In genomic region chr18:10003866-10004265, GRCh38 we compare ENCODE assay signal across 29 cellular contexts.
"Had no signal": no experiment of that assay in that cellular context is flagged by ENCODE, and none has a peak within 500 bp of the region (broad histone marks: within the 10 kb centered on the region; RNA-seq: fewer than 3 reads in every experiment).

No MANE protein-coding gene starts in this region.

- H3K36me3 Mint-ChIP-seq: brain had no signal

- DNase-seq: activated CD4-positive, alpha-beta memory T cell treated with anti-CD3 and anti-CD28 coated beads, Interleukin-2, amount 10 ng/mL, durations not matched to agents 7 days and 5 days; activated CD4-positive, alpha-beta T cell treated with anti-CD3 and anti-CD28 coated beads for 36 hours; activated CD4-positive, alpha-beta T cell treated with anti-CD3 and anti-CD28 coated beads, Interleukin-2, amount 10 ng/mL, durations not matched to agents 24 days and 14 days; activated CD4-positive, alpha-beta T cell treated with anti-CD3 and anti-CD28 coated beads, Interleukin-2, amount 50 U/mL, for 4 hours; activated CD4-positive, CD25-positive, alpha-beta regulatory T cell; activated CD4-positive, CD25-positive, alpha-beta regulatory T cell treated with anti-CD3 and anti-CD28 coated beads, Interleukin-2, amount 50 U/mL, for 72 hours; activated CD8-positive, alpha-beta memory T cell treated with anti-CD3 and anti-CD28 coated beads, Interleukin-2, amount 50 U/mL, for 48 hours; activated gamma-delta T cell; activated naive CD4-positive, alpha-beta T cell; activated naive CD4-positive, alpha-beta T cell treated with anti-CD3 and anti-CD28 coated beads, Interleukin-2, amount 50 U/mL, for 16 hours; activated naive CD8-positive, alpha-beta T cell treated with anti-CD3 and anti-CD28 coated beads for 36 hours; activated naive CD8-positive, alpha-beta T cell treated with anti-CD3 and anti-CD28 coated beads, Interleukin-2, amount 50 U/mL, for 24 hours; activated T-cell treated with anti-CD3 and anti-CD28 coated beads for 4 hours; activated T-cell treated with anti-CD3 and anti-CD28 coated beads, Interleukin-2, amount 50 U/mL, for 24 hours; activated T-cell treated with anti-CD3 and anti-CD28 coated beads, Interleukin-2, amount 50 U/mL, for 72 hours; adrenal gland; amygdala; central memory CD4-positive, alpha-beta T cell; cerebellar nuclear complex; colonic mucosa; effector memory CD4-positive, alpha-beta T cell; endodermal cell; foreskin fibroblast; head of caudate nucleus; T-helper 2 cell had no signal

- H3K36me3 ChIP-seq: adrenal gland, ascending aorta, breast epithelium, cardiac muscle cell, colonic mucosa had no signal

- H3K4me3 ChIP-seq: adrenal gland, ascending aorta, breast epithelium, cardiac muscle cell, colonic mucosa had no signal

- H3K4me1 ChIP-seq: adrenal gland, ascending aorta, breast epithelium, colonic mucosa had no signal

- H3K4me3 Mint-ChIP-seq: activated CD4-positive, alpha-beta memory T cell treated with anti-CD3 and anti-CD28 coated beads, Interleukin-2, amount 10 ng/mL, durations not matched to agents 7 days and 5 days; activated CD4-positive, alpha-beta T cell treated with anti-CD3 and anti-CD28 coated beads for 36 hours; activated CD4-positive, alpha-beta T cell treated with anti-CD3 and anti-CD28 coated beads, Interleukin-2, amount 10 ng/mL, durations not matched to agents 24 days and 14 days; activated naive CD8-positive, alpha-beta T cell treated with anti-CD3 and anti-CD28 coated beads for 36 hours; activated naive CD8-positive, alpha-beta T cell treated with anti-CD3 and anti-CD28 coated beads, Interleukin-2, amount 50 U/mL, for 24 hours; activated T-cell treated with anti-CD3 and anti-CD28 coated beads, Interleukin-2, amount 50 U/mL, for 24 hours; activated T-cell treated with anti-CD3 and anti-CD28 coated beads, Interleukin-2, amount 50 U/mL, for 72 hours; brain; endodermal cell had no signal

- H3K27ac ChIP-seq: adrenal gland, ascending aorta, breast epithelium, cardiac muscle cell, colonic mucosa had no signal

- H3K27ac Mint-ChIP-seq: activated CD4-positive, alpha-beta memory T cell treated with anti-CD3 and anti-CD28 coated beads, Interleukin-2, amount 10 ng/mL, durations not matched to agents 7 days and 5 days; activated CD4-positive, alpha-beta T cell treated with anti-CD3 and anti-CD28 coated beads for 36 hours; activated CD4-positive, alpha-beta T cell treated with anti-CD3 and anti-CD28 coated beads, Interleukin-2, amount 10 ng/mL, durations not matched to agents 24 days and 14 days; activated naive CD8-positive, alpha-beta T cell treated with anti-CD3 and anti-CD28 coated beads for 36 hours; activated naive CD8-positive, alpha-beta T cell treated with anti-CD3 and anti-CD28 coated beads, Interleukin-2, amount 50 U/mL, for 24 hours; activated T-cell treated with anti-CD3 and anti-CD28 coated beads, Interleukin-2, amount 50 U/mL, for 24 hours; activated T-cell treated with anti-CD3 and anti-CD28 coated beads, Interleukin-2, amount 50 U/mL, for 72 hours; brain; endodermal cell had no signal

- H3K9me3 Mint-ChIP-seq: activated CD4-positive, alpha-beta memory T cell treated with anti-CD3 and anti-CD28 coated beads, Interleukin-2, amount 10 ng/mL, durations not matched to agents 7 days and 5 days had no signal

- H3K4me1 Mint-ChIP-seq: activated CD4-positive, alpha-beta memory T cell treated with anti-CD3 and anti-CD28 coated beads, Interleukin-2, amount 10 ng/mL, durations not matched to agents 7 days and 5 days; activated CD4-positive, alpha-beta T cell treated with anti-CD3 and anti-CD28 coated beads for 36 hours; activated CD4-positive, alpha-beta T cell treated with anti-CD3 and anti-CD28 coated beads, Interleukin-2, amount 10 ng/mL, durations not matched to agents 24 days and 14 days; activated naive CD8-positive, alpha-beta T cell treated with anti-CD3 and anti-CD28 coated beads for 36 hours; activated naive CD8-positive, alpha-beta T cell treated with anti-CD3 and anti-CD28 coated beads, Interleukin-2, amount 50 U/mL, for 24 hours; endodermal cell had no signal

- H3K27me3 Mint-ChIP-seq: activated CD4-positive, alpha-beta T cell treated with anti-CD3 and anti-CD28 coated beads for 36 hours had no signal

- H3K27me3 ChIP-seq: adrenal gland, ascending aorta, breast epithelium, cardiac muscle cell, colonic mucosa had no signal
